ENCODE assay signal across 21 cellular contexts in the genomic region with DNA sequence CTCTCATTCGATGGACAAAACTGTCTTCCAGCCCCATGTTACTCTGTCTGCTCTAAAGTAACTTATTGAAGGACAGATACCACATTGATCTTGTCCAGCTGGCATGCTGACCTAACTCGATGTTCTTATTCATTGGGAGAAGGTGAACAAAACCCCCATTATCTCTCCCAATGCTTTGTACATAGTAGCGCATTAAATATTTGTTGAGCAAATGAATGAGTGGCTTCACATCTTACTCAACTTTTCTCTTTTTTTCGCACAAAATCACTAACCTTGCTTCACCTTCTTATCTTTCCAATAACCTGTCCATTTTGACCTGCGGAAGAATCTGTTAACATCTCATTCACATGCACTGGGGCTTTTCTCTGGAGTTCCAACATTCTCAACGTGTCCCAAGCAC. TPM values are rescaled to one million over a fixed set of nuclear protein-coding genes. Genes with fewer than 3 reads are reported as not detected.
DNase-seq lines count a peak whose midpoint lies in the region; ATAC-seq and TF ChIP-seq lines count a peak whose summit lies in the region.
"Had no signal": no experiment of that assay in that cellular context is flagged by ENCODE, and none has a peak within 500 bp of the region (broad histone marks: within the 10 kb centered on the region; RNA-seq: fewer than 3 reads in every experiment).

No MANE protein-coding gene starts in this region.

- no peak for TF ChIP-seq EP300 in esophagus muscularis mucosa (IDR thresholded peaks at IDR 0.05)

- no peak overlapping the region for H3K27ac ChIP-seq in esophagus muscularis mucosa (replicated peaks in 1 of 4)
- H3K27ac ChIP-seq: 22Rv1, BLaER1, C4-2B, GM23248 had no signal

- no peak overlapping the region for H3K4me3 ChIP-seq in esophagus muscularis mucosa
- H3K4me3 ChIP-seq: BLaER1, GM23248 had no signal

- DNase-seq in activated CD8-positive, alpha-beta T cell treated with anti-CD3 and anti-CD28 coated beads for 36 hours = no peak
- no peak for DNase-seq in activated CD8-positive, alpha-beta T cell treated with anti-CD3 and anti-CD28 coated beads, Interleukin-2, amount 10 ng/mL, durations not matched to agents 7 days and 5 days
- DNase-seq in activated naive CD4-positive, alpha-beta T cell treated with anti-CD3 and anti-CD28 coated beads, Interleukin-2, amount 50 U/mL, for 72 hours (ENCODE audit: low spot score in 2 of 2) = no peak
- peak; percentile 68 for DNase-seq in esophagus muscularis mucosa (ENCODE audit: extremely low spot score)
- DNase-seq: Caco-2; CD4-positive, CD25-positive, alpha-beta regulatory T cell; CD8-positive, alpha-beta T cell; DMS153; DND-41; GM23248; H7; HCEC 1CT had no signal

- WGBS in esophagus muscularis mucosa = 92% methylated on average over 6 of the region's 6 CpGs

- peaks cover 0 to 14% (median 0%) of the 10 kb centered on the region in 4 donors for H3K27me3 ChIP-seq in esophagus muscularis mucosa
- H3K27me3 ChIP-seq: BLaER1 had no signal

- H3K4me3 Mint-ChIP-seq in activated CD8-positive, alpha-beta T cell treated with anti-CD3 and anti-CD28 coated beads for 36 hours = no peak overlapping the region
- no peak overlapping the region for H3K4me3 Mint-ChIP-seq in activated CD8-positive, alpha-beta T cell treated with anti-CD3 and anti-CD28 coated beads, Interleukin-2, amount 10 ng/mL, durations not matched to agents 7 days and 5 days
- H3K4me3 Mint-ChIP-seq in activated naive CD4-positive, alpha-beta T cell treated with anti-CD3 and anti-CD28 coated beads, Interleukin-2, amount 50 U/mL, for 24 hours = peak overlapping the region; percentile 15
- no peak overlapping the region for H3K4me3 Mint-ChIP-seq in activated T-helper 17 cell treated with anti-CD3 and anti-CD28 coated beads, Interleukin-2, amount 50 U/mL, for 72 hours
- H3K4me3 Mint-ChIP-seq: B cell; CD4-positive, CD25-positive, alpha-beta regulatory T cell had no signal

- CTCF ChIA-PET in activated CD8-positive, alpha-beta T cell treated with anti-CD3 and anti-CD28 coated beads for 36 hours (lab: Charles Lee) = interaction anchor here (2.2 to 3.5 kb wide), 2 partner anchors 11 to 356 kb away, joined by 11 to 33 read pairs; no protein-coding TSS in a partner anchor
- CTCF ChIA-PET in activated CD8-positive, alpha-beta T cell treated with anti-CD3 and anti-CD28 coated beads, Interleukin-2, amount 10 ng/mL, durations not matched to agents 7 days and 5 days (lab: Charles Lee) = interaction anchor here (0.8 to 2.2 kb wide), 3 partner anchors 10 to 369 kb away, joined by 3 to 12 read pairs (median 7); no protein-coding TSS in a partner anchor

- no peaks in the 10 kb centered on the region for H3K9me3 Mint-ChIP-seq in activated CD8-positive, alpha-beta T cell treated with anti-CD3 and anti-CD28 coated beads for 36 hours
- no peaks in the 10 kb centered on the region for H3K9me3 Mint-ChIP-seq in activated CD8-positive, alpha-beta T cell treated with anti-CD3 and anti-CD28 coated beads, Interleukin-2, amount 10 ng/mL, durations not matched to agents 7 days and 5 days (ENCODE audit: insufficient read depth)
- H3K9me3 Mint-ChIP-seq in activated naive CD4-positive, alpha-beta T cell treated with anti-CD3 and anti-CD28 coated beads, Interleukin-2, amount 50 U/mL, for 24 hours = no peaks in the 10 kb centered on the region
- no peaks in the 10 kb centered on the region for H3K9me3 Mint-ChIP-seq in activated naive CD4-positive, alpha-beta T cell treated with anti-CD3 and anti-CD28 coated beads, Interleukin-2, amount 50 U/mL, for 72 hours
- no peaks in the 10 kb centered on the region for H3K9me3 Mint-ChIP-seq in activated T-helper 17 cell treated with anti-CD3 and anti-CD28 coated beads, Interleukin-2, amount 50 U/mL, for 72 hours
- H3K9me3 Mint-ChIP-seq: CD4-positive, CD25-positive, alpha-beta regulatory T cell; CD8-positive, alpha-beta T cell had no signal

- ATAC-seq in activated CD8-positive, alpha-beta T cell treated with anti-CD3 and anti-CD28 coated beads for 36 hours = no peak
- no peak for ATAC-seq in activated CD8-positive, alpha-beta T cell treated with anti-CD3 and anti-CD28 coated beads, Interleukin-2, amount 10 ng/mL, durations not matched to agents 7 days and 5 days
- no peak for ATAC-seq in activated naive CD4-positive, alpha-beta T cell treated with anti-CD3 and anti-CD28 coated beads, Interleukin-2, amount 50 U/mL, for 72 hours
- no peak for ATAC-seq in activated T-helper 17 cell treated with anti-CD3 and anti-CD28 coated beads, Interleukin-2, amount 50 U/mL, for 72 hours (replicated peaks)
- ATAC-seq in GM21576 (IDR thresholded peaks at IDR 0.05; ENCODE audit: unreplicated experiment) (no peak), HG03175 (IDR thresholded peaks at IDR 0.05; ENCODE audit: unreplicated experiment) (no peak)

- H3K36me3 Mint-ChIP-seq in activated CD8-positive, alpha-beta T cell treated with anti-CD3 and anti-CD28 coated beads for 36 hours (ENCODE audit: low read depth) = no peaks in the 10 kb centered on the region
- no peaks in the 10 kb centered on the region for H3K36me3 Mint-ChIP-seq in activated CD8-positive, alpha-beta T cell treated with anti-CD3 and anti-CD28 coated beads, Interleukin-2, amount 10 ng/mL, durations not matched to agents 7 days and 5 days (ENCODE audit: low read depth)
- H3K36me3 Mint-ChIP-seq in activated naive CD4-positive, alpha-beta T cell treated with anti-CD3 and anti-CD28 coated beads, Interleukin-2, amount 50 U/mL, for 24 hours = no peaks in the 10 kb centered on the region
- no peaks in the 10 kb centered on the region for H3K36me3 Mint-ChIP-seq in activated naive CD4-positive, alpha-beta T cell treated with anti-CD3 and anti-CD28 coated beads, Interleukin-2, amount 50 U/mL, for 72 hours
- H3K36me3 Mint-ChIP-seq in activated T-helper 17 cell treated with anti-CD3 and anti-CD28 coated beads, Interleukin-2, amount 50 U/mL, for 72 hours (ENCODE audit: low read depth) = no peaks in the 10 kb centered on the region
- H3K36me3 Mint-ChIP-seq: CD4-positive, CD25-positive, alpha-beta regulatory T cell; CD8-positive, alpha-beta T cell had no signal

- TF ChIP-seq POLR2A in esophagus muscularis mucosa (IDR thresholded peaks at IDR 0.05; ENCODE audit: low read depth) = no peak

- H3K4me1 Mint-ChIP-seq in activated CD8-positive, alpha-beta T cell treated with anti-CD3 and anti-CD28 coated beads for 36 hours (ENCODE audit: low read depth) = peaks cover 48% of the 10 kb centered on the region
- H3K4me1 Mint-ChIP-seq in activated CD8-positive, alpha-beta T cell treated with anti-CD3 and anti-CD28 coated beads, Interleukin-2, amount 10 ng/mL, durations not matched to agents 7 days and 5 days (ENCODE audit: low read depth) = peaks cover 46% of the 10 kb centered on the region
- peaks cover 37% of the 10 kb centered on the region for H3K4me1 Mint-ChIP-seq in activated naive CD4-positive, alpha-beta T cell treated with anti-CD3 and anti-CD28 coated beads, Interleukin-2, amount 50 U/mL, for 24 hours
- H3K4me1 Mint-ChIP-seq in activated T-helper 17 cell treated with anti-CD3 and anti-CD28 coated beads, Interleukin-2, amount 50 U/mL, for 72 hours = peaks cover 25% of the 10 kb centered on the region
- H3K4me1 Mint-ChIP-seq: B cell had no signal

- no peaks in the 10 kb centered on the region for H3K4me1 ChIP-seq in esophagus muscularis mucosa
- H3K4me1 ChIP-seq: BLaER1 had no signal

- intact Hi-C loops in activated CD8-positive, alpha-beta T cell treated with anti-CD3 and anti-CD28 coated beads for 36 hours (cut with micrococcal nuclease) = no loop called here
- intact Hi-C loops in esophagus muscularis mucosa (cut with DNase I) = no loop called here

- no peak for TF ChIP-seq CTCF in activated CD8-positive, alpha-beta T cell treated with anti-CD3 and anti-CD28 coated beads for 36 hours (IDR thresholded peaks at IDR 0.05)
- no peak for TF ChIP-seq CTCF in esophagus muscularis mucosa (IDR thresholded peaks at IDR 0.05)

- H3K27me3 Mint-ChIP-seq in activated CD8-positive, alpha-beta T cell treated with anti-CD3 and anti-CD28 coated beads for 36 hours = peaks cover 12% of the 10 kb centered on the region
- H3K27me3 Mint-ChIP-seq in activated CD8-positive, alpha-beta T cell treated with anti-CD3 and anti-CD28 coated beads, Interleukin-2, amount 10 ng/mL, durations not matched to agents 7 days and 5 days (ENCODE audit: low read depth) = peaks cover 10% of the 10 kb centered on the region
- H3K27me3 Mint-ChIP-seq in activated naive CD4-positive, alpha-beta T cell treated with anti-CD3 and anti-CD28 coated beads, Interleukin-2, amount 50 U/mL, for 24 hours = peaks cover 1% of the 10 kb centered on the region
- H3K27me3 Mint-ChIP-seq in activated T-helper 17 cell treated with anti-CD3 and anti-CD28 coated beads, Interleukin-2, amount 50 U/mL, for 72 hours = peaks cover 8% of the 10 kb centered on the region

- POLR2A ChIA-PET in activated CD8-positive, alpha-beta T cell treated with anti-CD3 and anti-CD28 coated beads for 36 hours (lab: Charles Lee) = no interaction called here
- POLR2A ChIA-PET in activated CD8-positive, alpha-beta T cell treated with anti-CD3 and anti-CD28 coated beads, Interleukin-2, amount 10 ng/mL, durations not matched to agents 7 days and 5 days (lab: Charles Lee) = no interaction called here

- H3K36me3 ChIP-seq in esophagus muscularis mucosa = no peaks in the 10 kb centered on the region
- H3K36me3 ChIP-seq: BLaER1 had no signal

- no peaks in the 10 kb centered on the region for H3K9me3 ChIP-seq in esophagus muscularis mucosa
- H3K9me3 ChIP-seq: BLaER1, Caco-2 had no signal

- peak overlapping the region; percentile 14 for H3K27ac Mint-ChIP-seq in activated CD8-positive, alpha-beta T cell treated with anti-CD3 and anti-CD28 coated beads for 36 hours
- H3K27ac Mint-ChIP-seq in activated CD8-positive, alpha-beta T cell treated with anti-CD3 and anti-CD28 coated beads, Interleukin-2, amount 10 ng/mL, durations not matched to agents 7 days and 5 days = no peak overlapping the region
- H3K27ac Mint-ChIP-seq in activated naive CD4-positive, alpha-beta T cell treated with anti-CD3 and anti-CD28 coated beads, Interleukin-2, amount 50 U/mL, for 24 hours = no peak overlapping the region
- H3K27ac Mint-ChIP-seq in activated naive CD4-positive, alpha-beta T cell treated with anti-CD3 and anti-CD28 coated beads, Interleukin-2, amount 50 U/mL, for 72 hours = peak overlapping the region in 1 of 2 donors; percentile 34
- H3K27ac Mint-ChIP-seq in activated T-helper 17 cell treated with anti-CD3 and anti-CD28 coated beads, Interleukin-2, amount 50 U/mL, for 72 hours = peak overlapping the region; percentile 14
- H3K27ac Mint-ChIP-seq: B cell had no signal

RNA-seq across cellular contexts. Expression of gene MAB21L3, which starts 18.3 kb away (rescaled TPM):
- total RNA-seq in activated CD8-positive, alpha-beta T cell treated with anti-CD3 and anti-CD28 coated beads for 36 hours = not detected
- not detected for total RNA-seq in activated CD8-positive, alpha-beta T cell treated with anti-CD3 and anti-CD28 coated beads, Interleukin-2, amount 10 ng/mL, durations not matched to agents 7 days and 5 days
- total RNA-seq in activated naive CD4-positive, alpha-beta T cell treated with anti-CD3 and anti-CD28 coated beads, Interleukin-2, amount 50 U/mL, for 72 hours = not detected
- total RNA-seq in activated T-helper 17 cell treated with anti-CD3 and anti-CD28 coated beads, Interleukin-2, amount 50 U/mL, for 72 hours = not detected
- total RNA-seq in esophagus muscularis mucosa = under 1 TPM in 3 of 4 donors, not detected in 1; under 0.01 to 0.17 (median 0.11) TPM
- total RNA-seq: B cell; CD4-positive, CD25-positive, alpha-beta regulatory T cell; CD8-positive, alpha-beta T cell; H1 had no signal

Comparison
In these comparisons a context has a peak if more than half of its experiments do, and no peak if none do; other contexts are left out.
1. H3K27ac Mint-ChIP-seq: peak in activated CD8-positive, alpha-beta T cell treated with anti-CD3 and anti-CD28 coated beads for 36 hours (single experiment) and activated T-helper 17 cell treated with anti-CD3 and anti-CD28 coated beads, Interleukin-2, amount 50 U/mL, for 72 hours (single experiment); none in activated CD8-positive, alpha-beta T cell treated with anti-CD3 and anti-CD28 coated beads, Interleukin-2, amount 10 ng/mL, durations not matched to agents 7 days and 5 days (single experiment) and activated naive CD4-positive, alpha-beta T cell treated with anti-CD3 and anti-CD28 coated beads, Interleukin-2, amount 50 U/mL, for 24 hours (single experiment).